Comparison of ENCODE assay signal across 8 cellular contexts in genomic region chr3:182792901-182793662, GRCh38. TPM values are rescaled to one million over a fixed set of nuclear protein-coding genes. Genes with fewer than 3 reads are reported as not detected.
DNase-seq lines count a peak whose midpoint lies in the region; ATAC-seq and TF ChIP-seq lines count a peak whose summit lies in the region.

Gene ATP11B, plus strand, starts transcription at chr3:182793504. Its CDS starts 256 bp downstream, at chr3:182793760.

- no peaks in the 10 kb centered on the region for H3K9me3 ChIP-seq in colonic mucosa

- in situ Hi-C loops in GM18951 (cut with MboI; ENCODE audit: low sequenced_read_pairs, unreplicated experiment) = no loop called here

- intact Hi-C loops in colonic mucosa (cut with DNase I) (no loop called here), left colon (cut with DNase I, micrococcal nuclease) (no loop called here)

- H3K4me3 ChIP-seq in colonic mucosa = peak within 1 kb of the TSS; percentile 77

- H3K27ac ChIP-seq in colonic mucosa = peak within 1 kb of the TSS; percentile 97

- DNase-seq in AML-193 (lab: John Stamatoyannopoulos, UW) (peak; percentile 80 to 91), NCI-H510A (lab: John Stamatoyannopoulos, UW) (peak; percentile 38), colonic mucosa (peak; percentile 82), left colon (peak; percentile 67 to 85)
- DNase-seq in activated CD4-positive, alpha-beta T cell treated with anti-CD3 and anti-CD28 coated beads for 4 hours = peak; percentile 73 to 79
- DNase-seq in stimulated activated CD4-positive, alpha-beta T cell treated with anti-CD3 and anti-CD28 coated beads, Interleukin-1b, Interleukin-23, amount 100 ng/mL, for 4 hours (ENCODE audit: low read depth in 2 of 2) = peak; percentile 65 to 72

- H3K9ac ChIP-seq in colonic mucosa (ENCODE audit: low read depth in 2 of 2, low read length in 2 of 2) = peak within 1 kb of the TSS; percentile 95 to 99

- no peaks in the 10 kb centered on the region for H3K36me3 ChIP-seq in colonic mucosa

- no peak for TF ChIP-seq CTCF in colonic mucosa (IDR thresholded peaks at IDR 0.05)

- ATAC-seq in HG03139 (IDR thresholded peaks at IDR 0.05; ENCODE audit: unreplicated experiment) (peak; percentile 52), left colon (peak; percentile 81)

- no peaks in the 10 kb centered on the region for H3K27me3 ChIP-seq in colonic mucosa

- H3K4me1 ChIP-seq in colonic mucosa = peaks cover 9% of the 10 kb centered on the region

- TF ChIP-seq POLR2A in GM18951 (IDR thresholded peaks at IDR 0.05; ENCODE audit: extremely low read depth, insufficient read depth, insufficient read length) = peak; percentile 93

RNA-seq across cellular contexts. Expression of gene ATP11B, which starts in this region (rescaled TPM):
- 100 to 1,000 TPM; 100 to 129 TPM for total RNA-seq in colonic mucosa
- 100 to 1,000 TPM; 114 to 121 TPM for total RNA-seq in left colon

Comparison
In these comparisons a context has a peak if more than half of its experiments do, and no peak if none do; other contexts are left out.
1. Peak in every context shown above with its lines: DNase-seq, ATAC-seq, H3K4me3 ChIP-seq and H3K27ac ChIP-seq.